17 cellular contexts compared by ENCODE assay signal in genomic region chr1:6891781-6892579, GRCh38.
DNase-seq lines count a peak whose midpoint lies in the region; ATAC-seq and TF ChIP-seq lines count a peak whose summit lies in the region.
"Had no signal": no experiment of that assay in that cellular context is flagged by ENCODE, and none has a peak within 500 bp of the region (broad histone marks: within the 10 kb centered on the region; RNA-seq: fewer than 3 reads in every experiment).

No MANE protein-coding gene starts in this region.

- H3K4me3 ChIP-seq in choroid plexus epithelial cell (ENCODE audit: low read depth, low read length): no peak overlapping the region
- H3K4me3 ChIP-seq: esophagus muscularis mucosa had no signal

- ATAC-seq in HG03457 (IDR thresholded peaks at IDR 0.05; ENCODE audit: unreplicated experiment) (no peak), HG02623 (IDR thresholded peaks at IDR 0.05; ENCODE audit: unreplicated experiment) (no peak)
- ATAC-seq: CD8-positive, alpha-beta T cell; left lobe of liver had no signal

- DNase-seq in activated effector memory CD4-positive, alpha-beta T cell treated with anti-CD3 and anti-CD28 coated beads, Interleukin-2, amount 50 U/mL, for 16 hours: peak; percentile 68
- DNase-seq in activated effector memory CD4-positive, alpha-beta T cell treated with Interleukin-2 at 50 U/mL for 16 hours: no peak
- DNase-seq in LHCN-M2 (ENCODE audit: low read depth): peak; percentile 19
- peak; percentile 64 for DNase-seq in choroid plexus epithelial cell (ENCODE audit: low read depth)
- DNase-seq in stimulated activated CD8-positive, alpha-beta memory T cell treated with anti-CD3 and anti-CD28 coated beads, Interleukin-4, amount 100 ng/mL, for 48 hours: peak; percentile 64
- no peak for DNase-seq in NOMO-1 (lab: John Stamatoyannopoulos, UW; ENCODE audit: unreplicated experiment in 2 of 2)
- DNase-seq: activated T-cell treated with anti-CD3 and anti-CD28 coated beads, Interleukin-2, amount 50 U/mL, for 4 hours; CD8-positive, alpha-beta T cell; effector CD4-positive, alpha-beta T cell; HFFc6; KBM-7; NCI-H1092 treated with DMSO at 0.1 percent for 48 hours; NK-92 treated with Interleukin-12 subunit alpha and Interleukin-12 subunit beta, amount 100 ng/mL, for 24 hours had no signal

- TF ChIP-seq CTCF in choroid plexus epithelial cell (conservative IDR thresholded peaks at IDR 0.05; ENCODE audit: low read depth, low read length): no peak

Comparison
In these comparisons a context has a peak if more than half of its experiments do, and no peak if none do; other contexts are left out.
1. DNase-seq: peak in activated effector memory CD4-positive, alpha-beta T cell treated with anti-CD3 and anti-CD28 coated beads, Interleukin-2, amount 50 U/mL, for 16 hours (single experiment), LHCN-M2 (single experiment), choroid plexus epithelial cell (single experiment) and stimulated activated CD8-positive, alpha-beta memory T cell treated with anti-CD3 and anti-CD28 coated beads, Interleukin-4, amount 100 ng/mL, for 48 hours (single experiment); none in activated effector memory CD4-positive, alpha-beta T cell treated with Interleukin-2 at 50 U/mL for 16 hours (single experiment) and NOMO-1 (0 of 2).